Comparison of ENCODE assay signal across 8 cellular contexts in genomic region chr4:169010125-169011023, GRCh38.
DNase-seq lines count a peak whose midpoint lies in the region; ATAC-seq and TF ChIP-seq lines count a peak whose summit lies in the region.

CBR4 (minus strand) TSS chr4:169010255; CDS start chr4:169010089, 166 bp downstream.

- peak within 1 kb of the TSS; percentile 77 for H3K4me3 ChIP-seq in AG04449 (ENCODE audit: low read depth, low read length)
- peak within 1 kb of the TSS; percentile 72 for H3K4me3 ChIP-seq in WI38 (ENCODE audit: low read depth, low read length)
- H3K4me3 ChIP-seq in cardiac fibroblast (replicated peaks in 1 of 2; ENCODE audit: low read depth in 2 of 2, low read length in 2 of 2) = peak within 1 kb of the TSS; percentile 74 to 77

- TF ChIP-seq CTCF in AG04449 (IDR thresholded peaks at IDR 0.05; ENCODE audit: insufficient read depth, low read length, missing control alignments) (peak; percentile 6), WI38 (IDR thresholded peaks at IDR 0.05; ENCODE audit: low read depth, low read length) (no peak), cardiac fibroblast (IDR thresholded peaks at IDR 0.05; ENCODE audit: low read depth, low read length) (peak; percentile 18)

- DNase-seq in AG04449 (ENCODE audit: low read depth, low spot score) (peak; percentile 94), NCI-H2227 (lab: John Stamatoyannopoulos, UW; ENCODE audit: unreplicated experiment) (peak; percentile 96), cardiac fibroblast (ENCODE audit: low read depth in 2 of 2) (peak; percentile 99), iPS-NIHi7 (ENCODE audit: extremely low spot score) (peak; percentile 93), smooth muscle cell of the brain vasculature (ENCODE audit: low read depth, low spot score) (peak; percentile 100)

- ATAC-seq in GM18870 (IDR thresholded peaks at IDR 0.05; ENCODE audit: unreplicated experiment) (peak; percentile 98), HG03139 (IDR thresholded peaks at IDR 0.05; ENCODE audit: unreplicated experiment) (peak; percentile 97)

- CTCF ChIA-PET in AG04449 (lab: Yijun Ruan, JAX) = interaction anchor here (0.6 to 8.4 kb wide), 25 partner anchors 10 to 856 kb away, joined by 3 to 88 read pairs (median 4); partner anchors contain the start of gene SH3RF1

- POLR2A ChIA-PET in AG04449 (lab: Yijun Ruan, JAX) = interaction anchor here (0.6 to 1.9 kb wide), 15 partner anchors 9 to 475 kb away, joined by 3 to 9 read pairs (median 4); partner anchors contain the start of gene SH3RF1

Comparison
In these comparisons a context has a peak if more than half of its experiments do, and no peak if none do; other contexts are left out.
1. Peak in every context shown above with its lines: DNase-seq, ATAC-seq and H3K4me3 ChIP-seq.